2 cellular contexts compared by ENCODE assay signal in the genomic region with DNA sequence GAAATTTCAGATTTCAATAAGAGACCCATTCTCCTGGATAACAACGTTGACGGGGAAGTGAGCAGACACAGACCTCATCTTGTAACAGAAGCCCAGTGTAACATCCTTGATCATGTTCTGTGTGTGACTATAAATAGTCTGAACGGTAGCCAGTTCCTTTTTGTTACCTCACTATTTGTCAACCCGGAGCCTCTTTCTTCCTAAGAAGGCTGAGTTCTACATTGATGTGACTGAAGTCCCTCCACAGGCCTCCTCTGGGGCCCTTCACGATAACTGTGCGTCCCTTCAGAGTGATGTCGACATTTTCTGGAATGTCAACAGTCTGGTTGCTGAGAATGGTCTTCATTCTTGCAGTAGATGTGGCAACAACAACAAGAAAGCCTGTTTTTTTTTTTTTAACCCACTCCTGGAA.
TF ChIP-seq lines count a peak whose summit lies in the region.

No MANE protein-coding gene starts in this region.

TF ChIP-seq in HepG2, 621 proteins besides CTCF, POLR2A, EP300 and RAD21 (continued from another document and continues in another):
- peak; percentile 54; the same call in 1 of the 2 replicates for TF ChIP-seq ZNF12 (CRISPR knock-in tag; IDR thresholded peaks at IDR 0.05)
- no peak for TF ChIP-seq ZNF354B (CRISPR knock-in tag; IDR thresholded peaks at IDR 0.05)
- no peak for TF ChIP-seq NRL (CRISPR knock-in tag; IDR thresholded peaks at IDR 0.05; ENCODE audit: borderline replicate concordance)
- no peak for TF ChIP-seq ZNF441 (CRISPR knock-in tag; IDR thresholded peaks at IDR 0.05; ENCODE audit: borderline replicate concordance)
- TF ChIP-seq SATB2 (CRISPR knock-in tag; IDR thresholded peaks at IDR 0.05), result no peak
- no peak for TF ChIP-seq SETDB1 (CRISPR knock-in tag; IDR thresholded peaks at IDR 0.05; ENCODE audit: borderline replicate concordance)
- TF ChIP-seq ZNF7 (CRISPR knock-in tag; IDR thresholded peaks at IDR 0.05), result no peak
- TF ChIP-seq, protein P1, sequence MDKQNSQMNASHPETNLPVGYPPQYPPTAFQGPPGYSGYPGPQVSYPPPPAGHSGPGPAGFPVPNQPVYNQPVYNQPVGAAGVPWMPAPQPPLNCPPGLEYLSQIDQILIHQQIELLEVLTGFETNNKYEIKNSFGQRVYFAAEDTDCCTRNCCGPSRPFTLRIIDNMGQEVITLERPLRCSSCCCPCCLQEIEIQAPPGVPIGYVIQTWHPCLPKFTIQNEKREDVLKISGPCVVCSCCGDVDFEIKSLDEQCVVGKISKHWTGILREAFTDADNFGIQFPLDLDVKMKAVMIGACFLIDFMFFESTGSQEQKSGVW (CRISPR knock-in tag; IDR thresholded peaks at IDR 0.05; ENCODE audit: borderline replicate concordance), result no peak
- TF ChIP-seq FOXO4 (CRISPR knock-in tag; conservative IDR thresholded peaks at IDR 0.05), result no peak
- no peak for TF ChIP-seq ZNF253 (CRISPR knock-in tag; IDR thresholded peaks at IDR 0.05; ENCODE audit: borderline replicate concordance)
- TF ChIP-seq FOXJ3 (CRISPR knock-in tag; IDR thresholded peaks at IDR 0.05; ENCODE audit: borderline replicate concordance), result peak; percentile 90; the same call in 1 of the 2 replicates
- no peak for TF ChIP-seq ZNF790 (CRISPR knock-in tag; IDR thresholded peaks at IDR 0.05; ENCODE audit: borderline replicate concordance)
- no peak for TF ChIP-seq ZNF33B (CRISPR knock-in tag; IDR thresholded peaks at IDR 0.05)
- TF ChIP-seq EZH2 (conservative IDR thresholded peaks at IDR 0.05; ENCODE audit: low read depth, low read length), result no peak
- TF ChIP-seq, protein P2, sequence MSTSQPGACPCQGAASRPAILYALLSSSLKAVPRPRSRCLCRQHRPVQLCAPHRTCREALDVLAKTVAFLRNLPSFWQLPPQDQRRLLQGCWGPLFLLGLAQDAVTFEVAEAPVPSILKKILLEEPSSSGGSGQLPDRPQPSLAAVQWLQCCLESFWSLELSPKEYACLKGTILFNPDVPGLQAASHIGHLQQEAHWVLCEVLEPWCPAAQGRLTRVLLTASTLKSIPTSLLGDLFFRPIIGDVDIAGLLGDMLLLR (CRISPR knock-in tag; IDR thresholded peaks at IDR 0.05), result no peak
- TF ChIP-seq ZNF101 (CRISPR knock-in tag; IDR thresholded peaks at IDR 0.05; ENCODE audit: borderline replicate concordance, low read depth), result no peak
- TF ChIP-seq ZFP82 (CRISPR knock-in tag; IDR thresholded peaks at IDR 0.05; ENCODE audit: borderline replicate concordance), result no peak
- TF ChIP-seq SMC3 (IDR thresholded peaks at IDR 0.05; ENCODE audit: low read length), result peak; percentile 12; the same call in 1 of the 2 replicates
- TF ChIP-seq KDM2A (CRISPR knock-in tag; IDR thresholded peaks at IDR 0.05; ENCODE audit: borderline replicate concordance, low read depth), result no peak
- TF ChIP-seq ZNF224 (CRISPR knock-in tag; IDR thresholded peaks at IDR 0.05), result no peak
- TF ChIP-seq AFF4 (CRISPR knock-in tag; IDR thresholded peaks at IDR 0.05), result no peak
- TF ChIP-seq TARDBP (CRISPR knock-in tag; IDR thresholded peaks at IDR 0.05), result no peak
- no peak for TF ChIP-seq ZNF546 (CRISPR knock-in tag; conservative IDR thresholded peaks at IDR 0.05)
- TF ChIP-seq, protein P3, sequence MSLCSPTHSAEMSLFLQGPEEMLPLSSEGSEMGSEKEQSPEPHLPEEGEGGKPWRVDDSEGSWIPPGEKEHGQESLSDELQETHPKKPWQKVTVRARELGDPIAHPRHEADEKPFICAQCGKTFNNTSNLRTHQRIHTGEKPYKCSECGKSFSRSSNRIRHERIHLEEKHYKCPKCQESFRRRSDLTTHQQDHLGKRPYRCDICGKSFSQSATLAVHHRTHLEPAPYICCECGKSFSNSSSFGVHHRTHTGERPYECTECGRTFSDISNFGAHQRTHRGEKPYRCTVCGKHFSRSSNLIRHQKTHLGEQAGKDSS (CRISPR knock-in tag; IDR thresholded peaks at IDR 0.05; ENCODE audit: borderline replicate concordance, low read depth), result no peak
- no peak for TF ChIP-seq CHCHD3 (CRISPR knock-in tag; IDR thresholded peaks at IDR 0.05)
- no peak for TF ChIP-seq TOPORS (CRISPR knock-in tag; IDR thresholded peaks at IDR 0.05)
- TF ChIP-seq ARID2 (CRISPR knock-in tag; IDR thresholded peaks at IDR 0.05; ENCODE audit: borderline replicate concordance), result no peak
- TF ChIP-seq ZNF329 (CRISPR knock-in tag; IDR thresholded peaks at IDR 0.05; ENCODE audit: low read depth), result no peak

TF ChIP-seq in WTC11, 78 proteins besides CTCF, POLR2A, EP300 and RAD21:
- TF ChIP-seq GABPB1 (CRISPR knock-in tag; IDR thresholded peaks at IDR 0.05) (peak; percentile 66), SMAD4 (CRISPR knock-in tag; IDR thresholded peaks at IDR 0.05) (no peak), ATF1 (CRISPR knock-in tag; IDR thresholded peaks at IDR 0.05) (no peak), TEAD4 (CRISPR knock-in tag; IDR thresholded peaks at IDR 0.05) (no peak), MYBL2 (CRISPR knock-in tag; IDR thresholded peaks at IDR 0.05) (no peak)
- TF ChIP-seq, protein P4, sequence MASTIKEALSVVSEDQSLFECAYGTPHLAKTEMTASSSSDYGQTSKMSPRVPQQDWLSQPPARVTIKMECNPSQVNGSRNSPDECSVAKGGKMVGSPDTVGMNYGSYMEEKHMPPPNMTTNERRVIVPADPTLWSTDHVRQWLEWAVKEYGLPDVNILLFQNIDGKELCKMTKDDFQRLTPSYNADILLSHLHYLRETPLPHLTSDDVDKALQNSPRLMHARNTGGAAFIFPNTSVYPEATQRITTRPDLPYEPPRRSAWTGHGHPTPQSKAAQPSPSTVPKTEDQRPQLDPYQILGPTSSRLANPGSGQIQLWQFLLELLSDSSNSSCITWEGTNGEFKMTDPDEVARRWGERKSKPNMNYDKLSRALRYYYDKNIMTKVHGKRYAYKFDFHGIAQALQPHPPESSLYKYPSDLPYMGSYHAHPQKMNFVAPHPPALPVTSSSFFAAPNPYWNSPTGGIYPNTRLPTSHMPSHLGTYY (CRISPR knock-in tag; IDR thresholded peaks at IDR 0.05), result no peak
- TF ChIP-seq, protein P5, sequence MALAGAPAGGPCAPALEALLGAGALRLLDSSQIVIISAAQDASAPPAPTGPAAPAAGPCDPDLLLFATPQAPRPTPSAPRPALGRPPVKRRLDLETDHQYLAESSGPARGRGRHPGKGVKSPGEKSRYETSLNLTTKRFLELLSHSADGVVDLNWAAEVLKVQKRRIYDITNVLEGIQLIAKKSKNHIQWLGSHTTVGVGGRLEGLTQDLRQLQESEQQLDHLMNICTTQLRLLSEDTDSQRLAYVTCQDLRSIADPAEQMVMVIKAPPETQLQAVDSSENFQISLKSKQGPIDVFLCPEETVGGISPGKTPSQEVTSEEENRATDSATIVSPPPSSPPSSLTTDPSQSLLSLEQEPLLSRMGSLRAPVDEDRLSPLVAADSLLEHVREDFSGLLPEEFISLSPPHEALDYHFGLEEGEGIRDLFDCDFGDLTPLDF (CRISPR knock-in tag; IDR thresholded peaks at IDR 0.05), result no peak
